In the genomic region with DNA sequence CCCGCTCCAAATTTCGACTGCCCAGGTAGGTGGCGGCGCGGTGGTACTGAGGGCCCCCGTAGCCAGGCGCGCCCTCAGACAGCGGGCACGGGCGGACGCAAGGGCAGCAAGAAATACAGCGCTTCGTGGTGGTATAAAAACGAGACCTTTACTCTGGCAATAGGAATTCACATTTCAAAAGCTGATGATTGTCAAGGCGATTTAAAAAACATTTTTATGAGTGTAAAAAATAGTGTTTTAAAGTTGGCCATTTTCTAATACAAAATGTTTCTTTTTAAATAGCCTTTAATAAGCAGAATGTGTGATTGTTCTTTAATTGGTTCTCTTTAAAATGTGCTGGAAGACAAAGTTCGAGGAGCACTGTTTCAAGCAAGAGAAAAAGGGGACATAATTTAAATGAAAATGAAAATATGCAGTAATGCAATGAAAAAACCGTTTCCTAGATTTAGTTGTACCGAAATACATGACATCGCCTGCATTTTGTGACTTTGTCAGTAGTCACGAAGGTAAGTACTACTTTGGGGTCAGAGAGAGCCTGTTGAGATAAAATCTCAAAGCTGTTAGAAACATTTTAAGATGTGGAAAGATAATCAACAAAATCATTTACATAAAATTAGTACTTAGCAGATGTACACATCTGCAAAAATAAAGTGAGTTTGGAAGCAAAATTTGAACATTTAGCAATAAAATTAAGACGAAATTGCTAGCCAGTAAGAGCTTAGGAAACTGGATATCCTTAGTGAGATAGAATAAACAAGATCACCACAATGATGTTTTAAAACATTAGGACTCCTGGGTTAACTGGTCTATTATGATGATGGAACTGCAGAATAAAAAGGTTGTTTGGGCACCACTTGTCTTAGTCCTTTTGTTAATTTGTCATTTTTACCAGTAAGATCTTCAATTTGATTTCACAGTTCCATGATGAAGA, we compare ENCODE assay signal across 8 cellular contexts. TPM values are rescaled to one million over a fixed set of nuclear protein-coding genes. Genes with fewer than 3 reads are reported as not detected.
DNase-seq lines count a peak whose midpoint lies in the region; ATAC-seq and TF ChIP-seq lines count a peak whose summit lies in the region.

No MANE protein-coding gene starts in this region.

- H3K9me3 Mint-ChIP-seq in activated naive CD8-positive, alpha-beta T cell (ENCODE audit: low read depth) = no peaks in the 10 kb centered on the region

- H3K27ac ChIP-seq in HL-60 (replicated peaks) (peak overlapping the region; percentile 92), substantia nigra (ENCODE audit: low read depth, low read length, poor library complexity, severe bottlenecking) (peak overlapping the region; percentile 91)

- H3K27me3 ChIP-seq in BJ (ENCODE audit: control insufficient read depth, insufficient read depth, low read length) (no peaks in the 10 kb centered on the region), HL-60 (ENCODE audit: insufficient read depth, poor library complexity, severe bottlenecking) (no peaks in the 10 kb centered on the region)

- peaks cover 7% of the 10 kb centered on the region for H3K36me3 Mint-ChIP-seq in activated naive CD8-positive, alpha-beta T cell

- POLR2A ChIA-PET in BJ (lab: Charles Lee) = interaction anchor here (1.2 kb wide), 1 partner anchor 196 kb away, joined by 3 read pairs; a partner anchor contains a TSS

- no peaks in the 10 kb centered on the region for H3K27me3 Mint-ChIP-seq in activated naive CD8-positive, alpha-beta T cell

- H3K4me3 Mint-ChIP-seq in activated naive CD8-positive, alpha-beta T cell = peak overlapping the region; percentile 97

- H3K27ac Mint-ChIP-seq in activated naive CD8-positive, alpha-beta T cell = peak overlapping the region; percentile 96

- peaks cover 68% of the 10 kb centered on the region for H3K4me1 Mint-ChIP-seq in activated naive CD8-positive, alpha-beta T cell (ENCODE audit: low read depth)

- no peak for TF ChIP-seq CTCF in BJ (IDR thresholded peaks at IDR 0.05; ENCODE audit: insufficient read depth, low read depth, low read length)
- no peak for TF ChIP-seq CTCF in HL-60 (IDR thresholded peaks at IDR 0.05; ENCODE audit: insufficient read depth, low read length)

- H3K4me3 ChIP-seq in BJ (ENCODE audit: low read depth, low read length) (peak overlapping the region; percentile 97), HL-60 (replicated peaks; ENCODE audit: insufficient read depth, low read length) (peak overlapping the region; percentile 55)

- no peak for ATAC-seq in HG03108 (IDR thresholded peaks at IDR 0.05; ENCODE audit: unreplicated experiment)

- no peaks in the 10 kb centered on the region for H3K36me3 ChIP-seq in BJ (ENCODE audit: control insufficient read depth, insufficient read depth, low read length)

- DNase-seq in BJ (ENCODE audit: low read depth) = no peak
- no peak for DNase-seq in HL-60 (ENCODE audit: low read depth in 1 of 2, low spot score in 1 of 2)
- DNase-seq in inferior parietal cortex (ENCODE audit: extremely low spot score) = peak; percentile 45
- DNase-seq in substantia nigra (lab: John Stamatoyannopoulos, UW) = peak in 1 of 49 donors; percentile 68
- DNase-seq in epidermal melanocyte (ENCODE audit: insufficient read length, low spot score) = no peak
- no peak for DNase-seq in GDM1 (lab: John Stamatoyannopoulos, UW)

- CTCF ChIA-PET in BJ (lab: Yijun Ruan, JAX) = interaction anchor here (1.6 kb wide), 1 partner anchor 204 kb away, joined by 3 read pairs; no protein-coding TSS in a partner anchor

RNA-seq across cellular contexts. Expression of gene PSMG1, which starts 1.1 kb away (rescaled TPM):
- 21.9 and 56.4 TPM in 2 replicates for polyA plus RNA-seq in BJ (2011; rRNA removed)
- 5.0 and 7.4 TPM in 2 replicates for polyA minus RNA-seq in BJ (2011; rRNA and poly(A)+ RNA removed)
